In genomic region chrX:153723351-153724251, GRCh38 we compare ENCODE assay signal across 7 cellular contexts. TPM values are rescaled to one million over a fixed set of nuclear protein-coding genes. Genes with fewer than 3 reads are reported as not detected.
A peak's percentile ranks its signal among the peaks of the same experiment; 100 is the strongest.
DNase-seq lines count a peak whose midpoint lies in the region; ATAC-seq, FAIRE-seq and TF ChIP-seq lines count a peak whose summit lies in the region.

No MANE protein-coding gene starts in this region.

- peak; percentile 17 for ATAC-seq in mucosa of descending colon

- TF ChIP-seq POLR2A in GM12892 (IDR thresholded peaks at IDR 0.05; ENCODE audit: low read depth, low read length): no peak

- no peaks in the 10 kb centered on the region for H3K27me3 ChIP-seq in MG63

- H3K9me3 ChIP-seq in HEK293 (ENCODE audit: control insufficient read depth, insufficient read depth, low read depth, low read length) (no peaks in the 10 kb centered on the region), MG63 (no peaks in the 10 kb centered on the region), mucosa of descending colon (no peaks in the 10 kb centered on the region)

- POLR2A ChIA-PET in HEK293 (lab: Yijun Ruan, JAX): interaction anchor here (0.6 kb wide), 3 partner anchors 12 to 283 kb away, joined by 4 to 5 read pairs (median 4); no protein-coding TSS in a partner anchor

- DNase-seq in GM12892 (ENCODE audit: insufficient read length) (peak; percentile 59), MG63 (peak; percentile 41), mucosa of descending colon (peak; percentile 50 to 72 (median 71)), substantia nigra (lab: John Stamatoyannopoulos, UW) (no peak)
- peak; percentile 56 for DNase-seq in effector CD4-positive, alpha-beta T cell

- peak overlapping the region; percentile 58 for H3K4me3 ChIP-seq in HEK293 (ENCODE audit: low read depth, low read length)
- peak overlapping the region; percentile 73 for H3K4me3 ChIP-seq in MG63
- peak overlapping the region; percentile 70 for H3K4me3 ChIP-seq in WI38 (ENCODE audit: low read depth, low read length)
- peak overlapping the region; percentile 33 for H3K4me3 ChIP-seq in mucosa of descending colon

- intact Hi-C loops in mucosa of descending colon (cut with DNase I, micrococcal nuclease): no loop called here

- H3K36me3 ChIP-seq in HEK293 (ENCODE audit: control insufficient read depth in 2 of 2, insufficient read depth in 1 of 2, low read length in 2 of 2) (peaks cover 0 to 39% of the 10 kb centered on the region in 2 experiments; a peak in 2 of 3 replicates), MG63 (peaks cover 19% of the 10 kb centered on the region), mucosa of descending colon (ENCODE audit: low read depth) (no peaks in the 10 kb centered on the region)

- CTCF ChIA-PET in HEK293 (lab: Yijun Ruan, JAX): interaction anchor here (0.6 kb wide), 1 partner anchor 242 kb away, joined by 5 read pairs; no protein-coding TSS in a partner anchor

- H3K27ac ChIP-seq in HEK293 (ENCODE audit: extremely low read depth, low read depth, low read length) (peak overlapping the region; percentile 89), substantia nigra (ENCODE audit: low read depth, low read length, poor library complexity, severe bottlenecking) (peak overlapping the region; percentile 66)

- H3K4me1 ChIP-seq in HEK293 (ENCODE audit: control insufficient read depth, insufficient read depth, low read length) (peaks cover 3% of the 10 kb centered on the region), mucosa of descending colon (ENCODE audit: low read depth) (peaks cover 37% of the 10 kb centered on the region)

- peak; percentile 5 for FAIRE-seq in GM12892 (lab: Jason Lieb, UNC)

- peak; percentile 80 for TF ChIP-seq CTCF in HEK293 (tag by site-specific recombination; IDR thresholded peaks at IDR 0.05)
- TF ChIP-seq CTCF in WI38 (IDR thresholded peaks at IDR 0.05; ENCODE audit: low read depth, low read length): peak; percentile 18; the same call in 1 of the 2 replicates
- no peak for TF ChIP-seq CTCF in mucosa of descending colon (IDR thresholded peaks at IDR 0.05)

TF ChIP-seq in HEK293, 187 proteins besides CTCF, POLR2A, EP300 and RAD21 (continues in another document):
- TF ChIP-seq ZNF114 (tag by site-specific recombination; IDR thresholded peaks at IDR 0.05) (no peak), ZNF16 (tag by site-specific recombination; IDR thresholded peaks at IDR 0.05; ENCODE audit: low read depth) (no peak), GLI4 (tag by site-specific recombination; IDR thresholded peaks at IDR 0.05) (no peak), KLF16 (tag by site-specific recombination; IDR thresholded peaks at IDR 0.05) (peak; percentile 35; the same call in 1 of the 2 replicates), ZSCAN30 (tag by site-specific recombination; IDR thresholded peaks at IDR 0.05) (peak; percentile 16; the same call in 1 of the 2 replicates), ZNF623 (tag by site-specific recombination; IDR thresholded peaks at IDR 0.05) (no peak), ZNF266 (tag by site-specific recombination; IDR thresholded peaks at IDR 0.05; ENCODE audit: low read depth) (no peak), ZNF24 (tag by site-specific recombination; IDR thresholded peaks at IDR 0.05) (no peak), ZNF404 (tag by site-specific recombination; IDR thresholded peaks at IDR 0.05) (no peak), ZNF138 (tag by site-specific recombination; IDR thresholded peaks at IDR 0.05; ENCODE audit: borderline replicate concordance) (no peak), SETDB1 (IDR thresholded peaks at IDR 0.05; ENCODE audit: insufficient read length, low read length) (no peak), ZNF629 (tag by site-specific recombination; IDR thresholded peaks at IDR 0.05) (no peak), ZNF112 (tag by site-specific recombination; IDR thresholded peaks at IDR 0.05) (no peak), ZNF544 (tag by site-specific recombination; IDR thresholded peaks at IDR 0.05) (no peak), ZBTB8A (tag by site-specific recombination; IDR thresholded peaks at IDR 0.05) (peak; percentile 68), ZNF211 (tag by site-specific recombination; IDR thresholded peaks at IDR 0.05; ENCODE audit: low read depth) (no peak), YY1 (tag by site-specific recombination; IDR thresholded peaks at IDR 0.05) (no peak), ZNF837 (tag by site-specific recombination; IDR thresholded peaks at IDR 0.05) (no peak), ZNF335 (tag by site-specific recombination; conservative IDR thresholded peaks at IDR 0.05) (peak; percentile 88), ZNF677 (tag by site-specific recombination; IDR thresholded peaks at IDR 0.05) (no peak), BCL6B (tag by site-specific recombination; IDR thresholded peaks at IDR 0.05) (no peak), ZFHX2 (tag by site-specific recombination; conservative IDR thresholded peaks at IDR 0.05) (peak; percentile 54), ZNF174 (tag by site-specific recombination; IDR thresholded peaks at IDR 0.05) (no peak)
- TF ChIP-seq, protein P1, sequence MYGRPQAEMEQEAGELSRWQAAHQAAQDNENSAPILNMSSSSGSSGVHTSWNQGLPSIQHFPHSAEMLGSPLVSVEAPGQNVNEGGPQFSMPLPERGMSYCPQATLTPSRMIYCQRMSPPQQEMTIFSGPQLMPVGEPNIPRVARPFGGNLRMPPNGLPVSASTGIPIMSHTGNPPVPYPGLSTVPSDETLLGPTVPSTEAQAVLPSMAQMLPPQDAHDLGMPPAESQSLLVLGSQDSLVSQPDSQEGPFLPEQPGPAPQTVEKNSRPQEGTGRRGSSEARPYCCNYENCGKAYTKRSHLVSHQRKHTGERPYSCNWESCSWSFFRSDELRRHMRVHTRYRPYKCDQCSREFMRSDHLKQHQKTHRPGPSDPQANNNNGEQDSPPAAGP (tag by site-specific recombination; IDR thresholded peaks at IDR 0.05): peak; percentile 39; the same call in 1 of the 2 replicates
- TF ChIP-seq, protein P2, sequence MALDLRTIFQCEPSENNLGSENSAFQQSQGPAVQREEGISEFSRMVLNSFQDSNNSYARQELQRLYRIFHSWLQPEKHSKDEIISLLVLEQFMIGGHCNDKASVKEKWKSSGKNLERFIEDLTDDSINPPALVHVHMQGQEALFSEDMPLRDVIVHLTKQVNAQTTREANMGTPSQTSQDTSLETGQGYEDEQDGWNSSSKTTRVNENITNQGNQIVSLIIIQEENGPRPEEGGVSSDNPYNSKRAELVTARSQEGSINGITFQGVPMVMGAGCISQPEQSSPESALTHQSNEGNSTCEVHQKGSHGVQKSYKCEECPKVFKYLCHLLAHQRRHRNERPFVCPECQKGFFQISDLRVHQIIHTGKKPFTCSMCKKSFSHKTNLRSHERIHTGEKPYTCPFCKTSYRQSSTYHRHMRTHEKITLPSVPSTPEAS (tag by site-specific recombination; IDR thresholded peaks at IDR 0.05): no peak
- TF ChIP-seq, protein P3, sequence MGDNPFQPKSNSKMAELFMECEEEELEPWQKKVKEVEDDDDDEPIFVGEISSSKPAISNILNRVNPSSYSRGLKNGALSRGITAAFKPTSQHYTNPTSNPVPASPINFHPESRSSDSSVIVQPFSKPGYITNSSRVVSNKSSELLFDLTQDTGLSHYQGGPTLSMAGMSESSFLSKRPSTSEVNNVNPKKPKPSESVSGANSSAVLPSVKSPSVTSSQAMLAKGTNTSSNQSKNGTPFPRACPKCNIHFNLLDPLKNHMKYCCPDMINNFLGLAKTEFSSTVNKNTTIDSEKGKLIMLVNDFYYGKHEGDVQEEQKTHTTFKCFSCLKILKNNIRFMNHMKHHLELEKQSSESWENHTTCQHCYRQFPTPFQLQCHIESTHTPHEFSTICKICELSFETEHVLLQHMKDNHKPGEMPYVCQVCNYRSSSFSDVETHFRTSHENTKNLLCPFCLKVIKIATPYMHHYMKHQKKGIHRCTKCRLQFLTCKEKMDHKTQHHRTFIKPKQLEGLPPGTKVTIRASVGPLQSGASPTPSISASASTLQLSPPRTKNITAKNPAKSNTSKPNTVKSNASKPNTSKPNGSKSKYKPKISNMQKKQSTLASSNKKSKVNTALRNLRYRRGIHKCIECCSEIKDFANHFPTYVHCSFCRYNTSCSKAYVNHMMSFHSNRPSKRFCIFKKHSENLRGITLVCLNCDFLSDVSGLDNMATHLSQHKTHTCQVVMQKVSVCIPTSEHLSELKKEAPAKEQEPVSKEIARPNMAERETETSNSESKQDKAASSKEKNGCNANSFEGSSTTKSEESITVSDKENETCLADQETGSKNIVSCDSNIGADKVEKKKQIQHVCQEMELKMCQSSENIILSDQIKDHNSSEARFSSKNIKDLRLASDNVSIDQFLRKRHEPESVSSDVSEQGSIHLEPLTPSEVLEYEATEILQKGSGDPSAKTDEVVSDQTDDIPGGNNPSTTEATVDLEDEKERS (tag by site-specific recombination; IDR thresholded peaks at IDR 0.05): no peak

RNA-seq across cellular contexts. Expression of gene BCAP31, which starts 0.6 kb away (rescaled TPM):
- 65.0 TPM for polyA plus RNA-seq in GM12892 (2012; ENCODE audit: missing spikeins)
- 311 and 346 TPM in 2 replicates for total RNA-seq in MG63 (2014; rRNA removed; shearing (Covaris generic); ENCODE audit: low replicate concordance)
- total RNA-seq in mucosa of descending colon: 100 to 1,000 TPM; 158 to 209 (median 181) TPM

RNA-seq across cellular contexts. Expression of gene ABCD1, which starts 1.1 kb away (rescaled TPM):
- 0.47 TPM for polyA plus RNA-seq in GM12892 (2012; ENCODE audit: missing spikeins)
- total RNA-seq in MG63 (2014; rRNA removed; shearing (Covaris generic); ENCODE audit: low replicate concordance): 24.3 and 28.8 TPM in 2 replicates
- total RNA-seq in mucosa of descending colon: 10 to 100 TPM; 13.0 to 27.3 (median 13.0) TPM

RNA-seq across cellular contexts. Expression of gene SLC6A8, which starts 35.9 kb away (rescaled TPM):
- 1.8 TPM for polyA plus RNA-seq in GM12892 (2012; ENCODE audit: missing spikeins)
- 12.8 and 24.8 TPM in 2 replicates for total RNA-seq in MG63 (2014; rRNA removed; shearing (Covaris generic); ENCODE audit: low replicate concordance)
- total RNA-seq in mucosa of descending colon: 100 to 1,000 TPM; 214 to 313 (median 251) TPM

RNA-seq across cellular contexts. Expression of gene PLXNB3, which starts 40.4 kb away (rescaled TPM):
- polyA plus RNA-seq in GM12892 (2012; ENCODE audit: missing spikeins): not detected
- total RNA-seq in MG63 (2014; rRNA removed; shearing (Covaris generic); ENCODE audit: low replicate concordance): 7.5 and 7.6 TPM in 2 replicates
- 10 to 100 TPM in 1 of 3 donors, 1 to 10 TPM in 2; 3.0 to 44.9 (median 3.3) TPM for total RNA-seq in mucosa of descending colon

RNA-seq across cellular contexts. Expression of gene PNCK, which starts 50.0 kb away (rescaled TPM):
- polyA plus RNA-seq in GM12892 (2012; ENCODE audit: missing spikeins): 2.3 TPM
- 0.43 TPM in 1 of 2 replicates, not detected in the other for total RNA-seq in MG63 (2014; rRNA removed; shearing (Covaris generic); ENCODE audit: low replicate concordance)
- 10 to 100 TPM in 1 of 3 donors, 1 to 10 TPM in 2; 4.6 to 63.0 (median 5.5) TPM for total RNA-seq in mucosa of descending colon

Comparison
In these comparisons a context has a peak if more than half of its experiments do, and no peak if none do; other contexts are left out.
1. DNase-seq: peak in GM12892 (single experiment), MG63 (single experiment), effector CD4-positive, alpha-beta T cell (single experiment) and mucosa of descending colon (3 of 3); none in substantia nigra (0 of 49).
2. Peak in every context shown above with its lines, with median percentiles within 50 percentile points of each other: H3K4me3 ChIP-seq.